4 cellular contexts compared by ENCODE assay signal in the genomic region with DNA sequence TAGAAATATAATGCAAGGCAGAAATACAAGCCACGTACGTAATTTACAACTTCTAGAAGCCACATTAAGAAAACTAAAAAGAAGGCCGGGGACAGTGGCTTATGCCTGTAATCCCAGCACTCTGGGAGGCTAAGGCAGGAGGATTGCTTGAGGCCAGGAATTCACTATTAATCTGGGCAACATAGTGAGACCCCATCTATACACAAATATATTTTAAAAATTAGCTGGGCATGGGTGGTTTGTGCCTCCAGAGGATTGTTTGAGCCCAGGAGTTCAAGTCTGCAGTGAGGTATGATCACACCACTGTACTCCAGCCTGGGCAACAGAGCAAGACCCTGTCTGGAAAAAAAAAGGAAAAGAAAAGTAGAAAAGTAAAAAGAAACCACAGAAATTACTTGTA.
TF ChIP-seq lines count a peak whose summit lies in the region.

No MANE protein-coding gene starts in this region.

TF ChIP-seq in HepG2, 621 proteins besides CTCF, POLR2A, EP300 and RAD21:
- TF ChIP-seq ZNF121 (CRISPR knock-in tag; IDR thresholded peaks at IDR 0.05) (0 out of 2 replicates have a peak, but pooled peaks have one; percentile 34), IRF2 (CRISPR knock-in tag; IDR thresholded peaks at IDR 0.05) (no peak)

TF ChIP-seq in HEK293, 187 proteins besides CTCF, POLR2A, EP300 and RAD21:
- TF ChIP-seq OSR2 (tag by site-specific recombination; IDR thresholded peaks at IDR 0.05) (no peak), ZNF121 (tag by site-specific recombination; IDR thresholded peaks at IDR 0.05) (peak; percentile 63; the same call in 1 of the 2 replicates)

TF ChIP-seq in WTC11, 78 proteins besides CTCF, POLR2A, EP300 and RAD21:
- TF ChIP-seq ZNF121 (CRISPR knock-in tag; IDR thresholded peaks at IDR 0.05) = peak; percentile 55; the same call in 1 of the 2 replicates
- TF ChIP-seq, protein P1, sequence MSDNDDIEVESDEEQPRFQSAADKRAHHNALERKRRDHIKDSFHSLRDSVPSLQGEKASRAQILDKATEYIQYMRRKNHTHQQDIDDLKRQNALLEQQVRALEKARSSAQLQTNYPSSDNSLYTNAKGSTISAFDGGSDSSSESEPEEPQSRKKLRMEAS (CRISPR knock-in tag; IDR thresholded peaks at IDR 0.05) = no peak

TF ChIP-seq in K562, 482 proteins besides CTCF, POLR2A, EP300 and RAD21:
- TF ChIP-seq TOE1 (IDR thresholded peaks at IDR 0.05; ENCODE audit: borderline replicate concordance) (no peak), TOE1 (CRISPR knock-in tag; IDR thresholded peaks at IDR 0.05; ENCODE audit: borderline replicate concordance, low read depth) (no peak), RBM25 (IDR thresholded peaks at IDR 0.05; ENCODE audit: low read depth, low read length, severe bottlenecking) (peak; percentile 11), ARID2 (IDR thresholded peaks at IDR 0.05) (no peak), NR4A1 (CRISPR knock-in tag; IDR thresholded peaks at IDR 0.05) (no peak), NR4A1 (tag; IDR thresholded peaks at IDR 0.05) (no peak), NCOR1 (IDR thresholded peaks at IDR 0.05) (no peak), RBM15 (IDR thresholded peaks at IDR 0.05; ENCODE audit: insufficient read depth, low read length) (no peak), MCM5 (IDR thresholded peaks at IDR 0.05; ENCODE audit: low read depth) (no peak), ZNF507 (tag; conservative IDR thresholded peaks at IDR 0.05) (no peak), ZNF121 (CRISPR knock-in tag; conservative IDR thresholded peaks at IDR 0.05) (peak; percentile 33; the same call in 1 of the 2 replicates)
- TF ChIP-seq, protein P2, sequence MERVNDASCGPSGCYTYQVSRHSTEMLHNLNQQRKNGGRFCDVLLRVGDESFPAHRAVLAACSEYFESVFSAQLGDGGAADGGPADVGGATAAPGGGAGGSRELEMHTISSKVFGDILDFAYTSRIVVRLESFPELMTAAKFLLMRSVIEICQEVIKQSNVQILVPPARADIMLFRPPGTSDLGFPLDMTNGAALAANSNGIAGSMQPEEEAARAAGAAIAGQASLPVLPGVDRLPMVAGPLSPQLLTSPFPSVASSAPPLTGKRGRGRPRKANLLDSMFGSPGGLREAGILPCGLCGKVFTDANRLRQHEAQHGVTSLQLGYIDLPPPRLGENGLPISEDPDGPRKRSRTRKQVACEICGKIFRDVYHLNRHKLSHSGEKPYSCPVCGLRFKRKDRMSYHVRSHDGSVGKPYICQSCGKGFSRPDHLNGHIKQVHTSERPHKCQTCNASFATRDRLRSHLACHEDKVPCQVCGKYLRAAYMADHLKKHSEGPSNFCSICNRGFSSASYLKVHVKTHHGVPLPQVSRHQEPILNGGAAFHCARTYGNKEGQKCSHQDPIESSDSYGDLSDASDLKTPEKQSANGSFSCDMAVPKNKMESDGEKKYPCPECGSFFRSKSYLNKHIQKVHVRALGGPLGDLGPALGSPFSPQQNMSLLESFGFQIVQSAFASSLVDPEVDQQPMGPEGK (CRISPR knock-in tag; IDR thresholded peaks at IDR 0.05; ENCODE audit: borderline replicate concordance) = no peak
- TF ChIP-seq, protein P3, sequence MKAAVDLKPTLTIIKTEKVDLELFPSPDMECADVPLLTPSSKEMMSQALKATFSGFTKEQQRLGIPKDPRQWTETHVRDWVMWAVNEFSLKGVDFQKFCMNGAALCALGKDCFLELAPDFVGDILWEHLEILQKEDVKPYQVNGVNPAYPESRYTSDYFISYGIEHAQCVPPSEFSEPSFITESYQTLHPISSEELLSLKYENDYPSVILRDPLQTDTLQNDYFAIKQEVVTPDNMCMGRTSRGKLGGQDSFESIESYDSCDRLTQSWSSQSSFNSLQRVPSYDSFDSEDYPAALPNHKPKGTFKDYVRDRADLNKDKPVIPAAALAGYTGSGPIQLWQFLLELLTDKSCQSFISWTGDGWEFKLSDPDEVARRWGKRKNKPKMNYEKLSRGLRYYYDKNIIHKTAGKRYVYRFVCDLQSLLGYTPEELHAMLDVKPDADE (conservative IDR thresholded peaks at IDR 0.05; ENCODE audit: control insufficient read depth, low read depth, low read length) = no peak
